Comparison of ENCODE assay signal across 28 cellular contexts in the genomic region with DNA sequence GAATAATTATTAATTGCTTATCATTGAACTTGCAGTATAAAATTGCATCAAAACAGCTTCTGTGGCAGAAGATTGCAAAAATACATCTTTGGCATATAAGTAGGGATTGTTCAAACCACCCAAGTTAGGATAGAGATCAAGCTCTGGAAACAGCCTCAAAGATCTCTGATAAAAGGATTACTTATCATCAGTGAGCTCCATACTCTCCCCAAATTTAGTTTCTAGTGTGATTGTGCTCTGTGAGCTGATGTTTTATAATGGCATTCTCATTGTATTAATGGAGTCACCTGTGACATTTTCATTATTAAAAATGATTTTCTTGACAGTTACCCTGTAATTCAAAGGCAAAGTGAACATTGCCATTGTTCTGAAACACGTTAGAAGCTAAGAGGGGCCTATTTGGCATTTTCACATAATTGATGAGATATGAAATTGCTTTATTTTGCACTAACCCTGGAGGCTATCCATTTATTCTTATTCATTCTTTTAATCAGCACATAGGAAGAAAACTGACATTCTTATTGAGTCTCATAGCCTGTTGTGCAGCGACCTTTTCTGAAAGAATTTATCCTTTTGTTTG.
"Had no signal": no experiment of that assay in that cellular context is flagged by ENCODE, and none has a peak within 500 bp of the region (broad histone marks: within the 10 kb centered on the region; RNA-seq: fewer than 3 reads in every experiment).

No MANE protein-coding gene starts in this region.

- H3K27ac ChIP-seq: body of pancreas, brain microvascular endothelial cell, breast epithelium, VCaP had no signal

- DNase-seq: activated B cell treated with CpG ODN at 0.5 μM for 24 hours; activated CD4-positive, alpha-beta memory T cell treated with anti-CD3 and anti-CD28 coated beads for 36 hours; activated CD4-positive, alpha-beta T cell treated with anti-CD3 and anti-CD28 coated beads for 4 hours; activated CD4-positive, alpha-beta T cell treated with anti-CD3 and anti-CD28 coated beads, Interleukin-2, amount 10 ng/mL, durations not matched to agents 24 days and 14 days; activated CD4-positive, alpha-beta T cell treated with anti-CD3 and anti-CD28 coated beads, Interleukin-2, amount 50 U/mL, for 1 hour; activated CD4-positive, alpha-beta T cell treated with anti-CD3 and anti-CD28 coated beads, Interleukin-2, amount 50 U/mL, for 4 hours; activated CD4-positive, CD25-positive, alpha-beta regulatory T cell treated with anti-CD3 and anti-CD28 coated beads, Interleukin-2, amount 50 U/mL, for 72 hours; activated CD8-positive, alpha-beta memory T cell treated with anti-CD3 and anti-CD28 coated beads, Interleukin-2, amount 50 U/mL, for 4 hours; activated CD8-positive, alpha-beta T cell treated with anti-CD3 and anti-CD28 coated beads for 36 hours; activated effector memory CD4-positive, alpha-beta T cell treated with anti-CD3 and anti-CD28 coated beads, Interleukin-2, amount 50 U/mL, for 16 hours; activated naive CD4-positive, alpha-beta T cell treated with anti-CD3 and anti-CD28 coated beads, Interleukin-2, amount 10 ng/mL, durations not matched to agents 7 days and 5 days; activated naive CD4-positive, alpha-beta T cell treated with Interleukin-2 at 50 U/mL for 16 hours; activated naive CD8-positive, alpha-beta T cell treated with anti-CD3 and anti-CD28 coated beads, Interleukin-2, amount 10 ng/mL, durations not matched to agents 7 days and 5 days; activated naive CD8-positive, alpha-beta T cell treated with anti-CD3 and anti-CD28 coated beads, Interleukin-2, amount 50 U/mL, for 24 hours; activated T-cell treated with anti-CD3 and anti-CD28 coated beads for 4 hours; activated T-cell treated with anti-CD3 and anti-CD28 coated beads, Interleukin-2, amount 50 U/mL, for 1 hour; activated T-cell treated with anti-CD3 and anti-CD28 coated beads, Interleukin-2, amount 50 U/mL, for 4 hours; activated T-cell treated with anti-CD3 and anti-CD28 coated beads, Interleukin-2, amount 50 U/mL, for 72 hours; amygdala; anterior cingulate cortex; body of pancreas; brain microvascular endothelial cell; central memory CD4-positive, alpha-beta T cell; T-helper 1 cell; T-helper 2 cell; T-helper 9 cell had no signal

- H3K4me1 ChIP-seq: body of pancreas, breast epithelium had no signal

- H3K36me3 ChIP-seq: brain microvascular endothelial cell, breast epithelium had no signal

- H3K9me3 ChIP-seq: body of pancreas, breast epithelium had no signal

- H3K27me3 ChIP-seq: body of pancreas, brain microvascular endothelial cell, breast epithelium had no signal

- H3K4me3 ChIP-seq: body of pancreas, breast epithelium had no signal
